1 cellular context compared by ENCODE assay signal in the genomic region with DNA sequence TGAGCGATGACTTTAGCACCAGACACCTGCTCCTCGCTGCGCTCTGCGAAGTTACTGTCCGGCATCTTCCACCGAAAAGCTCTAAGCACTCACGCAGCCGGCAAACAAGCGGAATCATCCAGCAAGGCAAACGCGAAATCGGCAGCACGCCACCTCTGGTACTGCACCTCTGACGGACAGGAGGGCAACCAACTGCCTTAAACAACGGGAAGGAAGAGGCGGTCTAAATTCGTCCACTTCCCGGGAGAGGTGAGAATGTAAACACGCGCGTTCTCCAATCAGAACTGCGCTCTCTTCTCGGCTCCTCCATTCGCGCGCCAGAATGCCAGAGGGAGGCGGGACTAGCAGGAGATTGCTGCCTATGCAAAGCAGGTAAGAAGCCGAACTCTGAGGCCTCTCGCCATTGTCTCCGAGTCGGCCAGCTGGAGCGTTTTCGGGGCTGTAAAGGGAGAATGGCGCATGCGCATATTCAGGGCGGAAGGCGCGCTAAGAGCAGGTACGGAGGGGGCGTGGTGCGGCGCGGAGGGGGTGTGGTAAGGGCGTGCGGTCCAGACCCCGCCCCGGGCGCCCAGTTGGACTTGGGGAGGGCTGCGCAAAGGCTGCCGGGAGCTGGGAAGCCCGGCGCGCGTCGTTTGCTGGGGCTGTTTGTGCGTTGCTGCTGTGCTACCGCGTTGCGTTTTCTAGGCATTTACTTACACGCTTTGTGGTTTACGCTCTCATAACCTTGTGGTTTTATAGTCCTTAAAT.
TF ChIP-seq lines count a peak whose summit lies in the region.

A gene with protein sequence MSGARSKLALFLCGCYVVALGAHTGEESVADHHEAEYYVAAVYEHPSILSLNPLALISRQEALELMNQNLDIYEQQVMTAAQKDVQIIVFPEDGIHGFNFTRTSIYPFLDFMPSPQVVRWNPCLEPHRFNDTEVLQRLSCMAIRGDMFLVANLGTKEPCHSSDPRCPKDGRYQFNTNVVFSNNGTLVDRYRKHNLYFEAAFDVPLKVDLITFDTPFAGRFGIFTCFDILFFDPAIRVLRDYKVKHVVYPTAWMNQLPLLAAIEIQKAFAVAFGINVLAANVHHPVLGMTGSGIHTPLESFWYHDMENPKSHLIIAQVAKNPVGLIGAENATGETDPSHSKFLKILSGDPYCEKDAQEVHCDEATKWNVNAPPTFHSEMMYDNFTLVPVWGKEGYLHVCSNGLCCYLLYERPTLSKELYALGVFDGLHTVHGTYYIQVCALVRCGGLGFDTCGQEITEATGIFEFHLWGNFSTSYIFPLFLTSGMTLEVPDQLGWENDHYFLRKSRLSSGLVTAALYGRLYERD (plus strand): TSS at position 347 of the 747 bp plus-strand sequence. CDS start 33,695 bp downstream, outside the sequence.
Gene HACL1, minus strand, starts transcription at position 171 of the 747 bp plus-strand sequence. Its CDS starts 106 bp downstream, at position 65.

TF ChIP-seq in K562, 482 proteins besides CTCF, POLR2A, EP300 and RAD21 (continued from another document and continues in another):
- TF ChIP-seq PHF8 (IDR thresholded peaks at IDR 0.05; ENCODE audit: borderline replicate concordance, low read length), result peak; percentile 93; the same call in 1 of the 2 replicates
- no peak for TF ChIP-seq NFRKB (IDR thresholded peaks at IDR 0.05; ENCODE audit: low read depth)
- TF ChIP-seq SNRNP70 (optimal IDR thresholded peaks at IDR 0.05; ENCODE audit: low read depth, low read length), result no peak
- no peak for TF ChIP-seq TAF9B (IDR thresholded peaks at IDR 0.05; ENCODE audit: partially characterized antibody)
- no peak for TF ChIP-seq ZNF197 (CRISPR knock-in tag; IDR thresholded peaks at IDR 0.05; ENCODE audit: low read depth)
- TF ChIP-seq MITF (IDR thresholded peaks at IDR 0.05), result no peak
- TF ChIP-seq KLF1 (tag; IDR thresholded peaks at IDR 0.05), result 0 out of 2 replicates have a peak, but pooled peaks have one; percentile 43
- no peak for TF ChIP-seq HMG20B (CRISPR knock-in tag; IDR thresholded peaks at IDR 0.05)
- no peak for TF ChIP-seq TEAD2 (tag; IDR thresholded peaks at IDR 0.05)
- TF ChIP-seq, protein P1, sequence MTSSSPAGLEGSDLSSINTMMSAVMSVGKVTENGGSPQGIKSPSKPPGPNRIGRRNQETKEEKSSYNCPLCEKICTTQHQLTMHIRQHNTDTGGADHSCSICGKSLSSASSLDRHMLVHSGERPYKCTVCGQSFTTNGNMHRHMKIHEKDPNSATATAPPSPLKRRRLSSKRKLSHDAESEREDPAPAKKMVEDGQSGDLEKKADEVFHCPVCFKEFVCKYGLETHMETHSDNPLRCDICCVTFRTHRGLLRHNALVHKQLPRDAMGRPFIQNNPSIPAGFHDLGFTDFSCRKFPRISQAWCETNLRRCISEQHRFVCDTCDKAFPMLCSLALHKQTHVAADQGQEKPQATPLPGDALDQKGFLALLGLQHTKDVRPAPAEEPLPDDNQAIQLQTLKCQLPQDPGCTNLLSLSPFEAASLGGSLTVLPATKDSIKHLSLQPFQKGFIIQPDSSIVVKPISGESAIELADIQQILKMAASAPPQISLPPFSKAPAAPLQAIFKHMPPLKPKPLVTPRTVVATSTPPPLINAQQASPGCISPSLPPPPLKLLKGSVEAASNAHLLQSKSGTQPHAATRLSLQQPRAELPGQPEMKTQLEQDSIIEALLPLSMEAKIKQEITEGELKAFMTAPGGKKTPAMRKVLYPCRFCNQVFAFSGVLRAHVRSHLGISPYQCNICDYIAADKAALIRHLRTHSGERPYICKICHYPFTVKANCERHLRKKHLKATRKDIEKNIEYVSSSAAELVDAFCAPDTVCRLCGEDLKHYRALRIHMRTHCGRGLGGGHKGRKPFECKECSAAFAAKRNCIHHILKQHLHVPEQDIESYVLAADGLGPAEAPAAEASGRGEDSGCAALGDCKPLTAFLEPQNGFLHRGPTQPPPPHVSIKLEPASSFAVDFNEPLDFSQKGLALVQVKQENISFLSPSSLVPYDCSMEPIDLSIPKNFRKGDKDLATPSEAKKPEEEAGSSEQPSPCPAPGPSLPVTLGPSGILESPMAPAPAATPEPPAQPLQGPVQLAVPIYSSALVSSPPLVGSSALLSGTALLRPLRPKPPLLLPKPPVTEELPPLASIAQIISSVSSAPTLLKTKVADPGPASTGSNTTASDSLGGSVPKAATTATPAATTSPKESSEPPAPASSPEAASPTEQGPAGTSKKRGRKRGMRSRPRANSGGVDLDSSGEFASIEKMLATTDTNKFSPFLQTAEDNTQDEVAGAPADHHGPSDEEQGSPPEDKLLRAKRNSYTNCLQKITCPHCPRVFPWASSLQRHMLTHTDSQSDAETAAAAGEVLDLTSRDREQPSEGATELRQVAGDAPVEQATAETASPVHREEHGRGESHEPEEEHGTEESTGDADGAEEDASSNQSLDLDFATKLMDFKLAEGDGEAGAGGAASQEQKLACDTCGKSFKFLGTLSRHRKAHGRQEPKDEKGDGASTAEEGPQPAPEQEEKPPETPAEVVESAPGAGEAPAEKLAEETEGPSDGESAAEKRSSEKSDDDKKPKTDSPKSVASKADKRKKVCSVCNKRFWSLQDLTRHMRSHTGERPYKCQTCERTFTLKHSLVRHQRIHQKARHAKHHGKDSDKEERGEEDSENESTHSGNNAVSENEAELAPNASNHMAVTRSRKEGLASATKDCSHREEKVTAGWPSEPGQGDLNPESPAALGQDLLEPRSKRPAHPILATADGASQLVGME (CRISPR knock-in tag; IDR thresholded peaks at IDR 0.05), result 0 out of 2 replicates have a peak, but pooled peaks have one; percentile 60
- no peak for TF ChIP-seq CHAMP1 (IDR thresholded peaks at IDR 0.05)
- TF ChIP-seq NFE2 (IDR thresholded peaks at IDR 0.05; ENCODE audit: low read depth), result peak; percentile 12; the same call in 1 of the 2 replicates
- no peak for TF ChIP-seq TARDBP (IDR thresholded peaks at IDR 0.05)
- no peak for TF ChIP-seq SMAD2 (IDR thresholded peaks at IDR 0.05; ENCODE audit: low read depth, low read length)
- no peak for TF ChIP-seq RHOXF2B (CRISPR knock-in tag; conservative IDR thresholded peaks at IDR 0.05)
- no peak for TF ChIP-seq SMARCC2 (IDR thresholded peaks at IDR 0.05; ENCODE audit: low read depth)
- TF ChIP-seq ZNF830 (CRISPR knock-in tag; IDR thresholded peaks at IDR 0.05), result no peak
- TF ChIP-seq ZC3H4 (CRISPR knock-in tag; IDR thresholded peaks at IDR 0.05; ENCODE audit: borderline replicate concordance), result no peak
- no peak for TF ChIP-seq ZNF785 (CRISPR knock-in tag; IDR thresholded peaks at IDR 0.05)
- TF ChIP-seq ZNF551 (CRISPR knock-in tag; IDR thresholded peaks at IDR 0.05), result no peak
- TF ChIP-seq HBP1 (CRISPR knock-in tag; IDR thresholded peaks at IDR 0.05), result no peak
- TF ChIP-seq MNT (conservative IDR thresholded peaks at IDR 0.05), result peak; percentile 97 to 98
- TF ChIP-seq HMG20A (CRISPR knock-in tag; conservative IDR thresholded peaks at IDR 0.05), result no peak
- TF ChIP-seq ZNF146 (CRISPR knock-in tag; IDR thresholded peaks at IDR 0.05; ENCODE audit: unreplicated experiment), result no peak
- TF ChIP-seq ZBTB8A (IDR thresholded peaks at IDR 0.05; ENCODE audit: partially characterized antibody), result no peak
- no peak; the same call in 1 of the 2 replicates for TF ChIP-seq CBX5 (IDR thresholded peaks at IDR 0.05; ENCODE audit: borderline replicate concordance, low read depth)
- peak; percentile 32; the same call in 1 of the 2 replicates for TF ChIP-seq MEF2D (tag; conservative IDR thresholded peaks at IDR 0.05; ENCODE audit: low read depth)
- no peak for TF ChIP-seq ELF2 (CRISPR knock-in tag; IDR thresholded peaks at IDR 0.05)
- TF ChIP-seq TGIF2 (CRISPR knock-in tag; IDR thresholded peaks at IDR 0.05), result no peak
- TF ChIP-seq ZNF12 (CRISPR knock-in tag; IDR thresholded peaks at IDR 0.05), result peak; percentile 44; the same call in 1 of the 2 replicates
- TF ChIP-seq, protein P2, sequence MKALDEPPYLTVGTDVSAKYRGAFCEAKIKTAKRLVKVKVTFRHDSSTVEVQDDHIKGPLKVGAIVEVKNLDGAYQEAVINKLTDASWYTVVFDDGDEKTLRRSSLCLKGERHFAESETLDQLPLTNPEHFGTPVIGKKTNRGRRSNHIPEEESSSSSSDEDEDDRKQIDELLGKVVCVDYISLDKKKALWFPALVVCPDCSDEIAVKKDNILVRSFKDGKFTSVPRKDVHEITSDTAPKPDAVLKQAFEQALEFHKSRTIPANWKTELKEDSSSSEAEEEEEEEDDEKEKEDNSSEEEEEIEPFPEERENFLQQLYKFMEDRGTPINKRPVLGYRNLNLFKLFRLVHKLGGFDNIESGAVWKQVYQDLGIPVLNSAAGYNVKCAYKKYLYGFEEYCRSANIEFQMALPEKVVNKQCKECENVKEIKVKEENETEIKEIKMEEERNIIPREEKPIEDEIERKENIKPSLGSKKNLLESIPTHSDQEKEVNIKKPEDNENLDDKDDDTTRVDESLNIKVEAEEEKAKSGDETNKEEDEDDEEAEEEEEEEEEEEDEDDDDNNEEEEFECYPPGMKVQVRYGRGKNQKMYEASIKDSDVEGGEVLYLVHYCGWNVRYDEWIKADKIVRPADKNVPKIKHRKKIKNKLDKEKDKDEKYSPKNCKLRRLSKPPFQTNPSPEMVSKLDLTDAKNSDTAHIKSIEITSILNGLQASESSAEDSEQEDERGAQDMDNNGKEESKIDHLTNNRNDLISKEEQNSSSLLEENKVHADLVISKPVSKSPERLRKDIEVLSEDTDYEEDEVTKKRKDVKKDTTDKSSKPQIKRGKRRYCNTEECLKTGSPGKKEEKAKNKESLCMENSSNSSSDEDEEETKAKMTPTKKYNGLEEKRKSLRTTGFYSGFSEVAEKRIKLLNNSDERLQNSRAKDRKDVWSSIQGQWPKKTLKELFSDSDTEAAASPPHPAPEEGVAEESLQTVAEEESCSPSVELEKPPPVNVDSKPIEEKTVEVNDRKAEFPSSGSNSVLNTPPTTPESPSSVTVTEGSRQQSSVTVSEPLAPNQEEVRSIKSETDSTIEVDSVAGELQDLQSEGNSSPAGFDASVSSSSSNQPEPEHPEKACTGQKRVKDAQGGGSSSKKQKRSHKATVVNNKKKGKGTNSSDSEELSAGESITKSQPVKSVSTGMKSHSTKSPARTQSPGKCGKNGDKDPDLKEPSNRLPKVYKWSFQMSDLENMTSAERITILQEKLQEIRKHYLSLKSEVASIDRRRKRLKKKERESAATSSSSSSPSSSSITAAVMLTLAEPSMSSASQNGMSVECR (CRISPR knock-in tag; IDR thresholded peaks at IDR 0.05), result peak; percentile 81
- TF ChIP-seq CBFB (CRISPR knock-in tag; IDR thresholded peaks at IDR 0.05), result no peak
- no peak for TF ChIP-seq TCFL5 (CRISPR knock-in tag; conservative IDR thresholded peaks at IDR 0.05)
